ENCODE assay signal across 22 cellular contexts in the genomic region with DNA sequence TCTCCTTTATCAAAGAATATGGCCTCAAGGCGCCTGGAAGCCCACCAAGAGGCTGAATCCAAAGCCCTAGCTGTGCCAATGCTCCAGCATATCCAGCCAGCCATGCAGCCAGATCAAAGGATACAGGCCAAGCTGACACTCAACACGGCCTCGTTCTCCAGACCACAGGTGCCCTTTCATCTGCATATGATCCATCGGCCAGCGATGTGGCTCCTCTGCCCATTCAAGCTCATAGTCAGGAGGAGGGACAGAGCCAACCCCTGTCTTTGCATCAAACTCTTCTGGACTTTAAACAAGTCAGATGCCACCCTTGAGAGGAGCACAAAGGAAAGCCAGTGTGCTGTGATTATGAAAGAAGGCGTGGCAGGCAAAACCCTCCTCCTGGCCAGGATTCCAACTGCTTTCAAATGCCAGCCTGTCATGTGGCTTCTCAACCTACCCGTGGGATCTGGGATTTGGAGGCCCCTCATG. TPM values are rescaled to one million over a fixed set of nuclear protein-coding genes. Genes with fewer than 3 reads are reported as not detected.
A peak's percentile ranks its signal among the peaks of the same experiment; 100 is the strongest.
DNase-seq lines count a peak whose midpoint lies in the region; ATAC-seq, FAIRE-seq and TF ChIP-seq lines count a peak whose summit lies in the region.
"Had no signal": no experiment of that assay in that cellular context is flagged by ENCODE, and none has a peak within 500 bp of the region (broad histone marks: within the 10 kb centered on the region; RNA-seq: fewer than 3 reads in every experiment).

No MANE protein-coding gene starts in this region.

- peaks cover 45% of the 10 kb centered on the region for H3K4me1 Mint-ChIP-seq in stimulated activated memory B cell treated with anti-CD40 and anti-IgM and Interleukin-4, amounts not matched to agents 10 μg/mL and 1 μg/mL and 100 μg/mL, for 72 hours

- 29% methylated on average over 5 of the region's 7 CpGs for WGBS in mammary epithelial cell (ENCODE audit: low coverage, missing lambda C conversion rate)
- 48% methylated on average over 7 of the region's 7 CpGs for WGBS in HepG2 (ENCODE audit: low lambda C conversion rate)

- peak overlapping the region; percentile 75 for H3K27ac Mint-ChIP-seq in stimulated activated memory B cell treated with anti-CD40 and anti-IgM and Interleukin-4, amounts not matched to agents 10 μg/mL and 1 μg/mL and 100 μg/mL, for 72 hours
- H3K27ac Mint-ChIP-seq: activated naive CD8-positive, alpha-beta T cell treated with anti-CD3 and anti-CD28 coated beads, Interleukin-2, amount 50 U/mL, for 24 hours had no signal

- no peaks in the 10 kb centered on the region for H3K27me3 Mint-ChIP-seq in stimulated activated memory B cell treated with anti-CD40 and anti-IgM and Interleukin-4, amounts not matched to agents 10 μg/mL and 1 μg/mL and 100 μg/mL, for 72 hours

- H3K79me2 ChIP-seq in mammary epithelial cell (ENCODE audit: insufficient read depth, low read length), result peaks cover 4% of the 10 kb centered on the region
- H3K79me2 ChIP-seq in HepG2 (ENCODE audit: insufficient read depth, low read length), result no peaks in the 10 kb centered on the region

- peak overlapping the region; percentile 3 for H3K4me2 ChIP-seq in mammary epithelial cell (ENCODE audit: insufficient read depth, low read depth, low read length)
- H3K4me2 ChIP-seq in HepG2 (ENCODE audit: low read depth, low read length), result no peak overlapping the region
- H3K4me2 ChIP-seq: BLaER1 treated with 17β-estradiol and CSF1 and Interleukin-3, amounts not matched to agents 10 nM and 100 nM; SK-N-SH had no signal

- intact Hi-C loops in mammary epithelial cell (cut with micrococcal nuclease), result no loop called here
- intact Hi-C loops in HepG2 (cut with micrococcal nuclease; ENCODE audit: unreplicated experiment), result no loop called here

- DNase-seq in SK-MEL-5 (ENCODE audit: low read depth, low spot score), result peak; percentile 67
- DNase-seq in mammary epithelial cell, result no peak
- DNase-seq in HepG2 (ENCODE audit: low spot score), result peak; percentile 48
- DNase-seq: activated CD8-positive, alpha-beta T cell treated with anti-CD3 and anti-CD28 coated beads, Interleukin-2, amount 10 ng/mL, durations not matched to agents 7 days and 5 days; activated naive CD8-positive, alpha-beta T cell treated with anti-CD3 and anti-CD28 coated beads, Interleukin-2, amount 50 U/mL, for 24 hours; DMS153; dorsolateral prefrontal cortex; GM23248; hippocampal formation; NCI-H1092 treated with DMSO at 0.1 percent for 48 hours; NCI-H748 treated with DMSO at 0.1 percent for 48 hours; PC-3; SK-N-SH; small intestine had no signal

- H3K4me1 ChIP-seq in mammary epithelial cell (ENCODE audit: insufficient read depth, low read length) (peaks cover 5% of the 10 kb centered on the region), HepG2 (ENCODE audit: insufficient read depth, low read length) (no peaks in the 10 kb centered on the region)

- H3K36me3 ChIP-seq in mammary epithelial cell (ENCODE audit: insufficient read depth, low read length), result peaks cover 15% of the 10 kb centered on the region
- no peaks in the 10 kb centered on the region for H3K36me3 ChIP-seq in HepG2 (replicated peaks in 1 of 2; ENCODE audit: control insufficient read depth in 1 of 2, insufficient read depth in 2 of 2, low read length in 2 of 2)

- no peaks in the 10 kb centered on the region for H3K9me3 Mint-ChIP-seq in stimulated activated memory B cell treated with anti-CD40 and anti-IgM and Interleukin-4, amounts not matched to agents 10 μg/mL and 1 μg/mL and 100 μg/mL, for 72 hours
- H3K9me3 Mint-ChIP-seq: activated naive CD8-positive, alpha-beta T cell treated with anti-CD3 and anti-CD28 coated beads, Interleukin-2, amount 50 U/mL, for 24 hours had no signal

- no peaks in the 10 kb centered on the region for H4K20me1 ChIP-seq in mammary epithelial cell (ENCODE audit: insufficient read depth, low read length)
- no peaks in the 10 kb centered on the region for H4K20me1 ChIP-seq in HepG2 (ENCODE audit: insufficient read depth, low read length)
- H4K20me1 ChIP-seq: BLaER1 treated with 17β-estradiol and CSF1 and Interleukin-3, amounts not matched to agents 10 nM and 100 nM had no signal

- H3K27ac ChIP-seq in mammary epithelial cell (ENCODE audit: insufficient read depth, low read depth, low read length) (no peak overlapping the region), HepG2 (ENCODE audit: extremely low read length, insufficient read depth, low read length) (no peak overlapping the region)
- H3K27ac ChIP-seq: BLaER1 treated with 17β-estradiol and CSF1 and Interleukin-3, amounts not matched to agents 10 nM and 100 nM; cardiac muscle cell; dorsolateral prefrontal cortex; GM23248; thoracic aorta had no signal

- TF ChIP-seq CTCF in mammary epithelial cell (conservative IDR thresholded peaks at IDR 0.05 in 1 of 2, IDR thresholded peaks at IDR 0.05 in 1 of 2; ENCODE audit: extremely low read depth in 1 of 2, insufficient read depth in 1 of 2, low read depth in 1 of 2, low read length in 2 of 2), result no peak
- TF ChIP-seq CTCF in HepG2 (CRISPR knock-in tag; IDR thresholded peaks at IDR 0.05), result no peak

- TF ChIP-seq RAD21 in HepG2 (CRISPR knock-in tag; IDR thresholded peaks at IDR 0.05), result no peak

- H3K4me3 ChIP-seq in mammary epithelial cell (replicated peaks in 1 of 3; ENCODE audit: insufficient read depth in 1 of 3, low read depth in 2 of 3, low read length in 3 of 3) (no peak overlapping the region), HepG2 (replicated peaks in 1 of 3; ENCODE audit: insufficient read depth in 1 of 3, low read depth in 2 of 3, low read length in 3 of 3) (no peak overlapping the region)
- H3K4me3 ChIP-seq: BLaER1 treated with 17β-estradiol and CSF1 and Interleukin-3, amounts not matched to agents 10 nM and 100 nM; cardiac muscle cell; dorsolateral prefrontal cortex; GM23248; K562; thoracic aorta had no signal

- H2AFZ ChIP-seq in mammary epithelial cell (ENCODE audit: low read depth, low read length) (peak overlapping the region; percentile 2), HepG2 (ENCODE audit: low read length) (no peak overlapping the region)
- H2AFZ ChIP-seq: GM23248 had no signal

- TF ChIP-seq EP300 in HepG2 (IDR thresholded peaks at IDR 0.05; ENCODE audit: low read depth in 2 of 2, low read length in 2 of 2), result no peak
- TF ChIP-seq EP300 in HepG2 (CRISPR knock-in tag; IDR thresholded peaks at IDR 0.05; ENCODE audit: borderline replicate concordance), result no peak

- CTCF ChIA-PET in mammary epithelial cell (lab: Charles Lee; ENCODE audit: low non-redundant PET) (no interaction called here), HepG2 (lab: Yijun Ruan, JAX; ENCODE audit: low intra/inter-chr PET ratio, low total read pairs) (no interaction called here)

- no TSS peak for BruUV-seq in mammary epithelial cell (replicated peaks; lab: Mats Ljungman, UMichigan)
- BruUV-seq in HepG2 (replicated peaks; lab: Mats Ljungman, UMichigan), result no TSS peak

- peaks cover 67% of the 10 kb centered on the region for H3K36me3 Mint-ChIP-seq in stimulated activated memory B cell treated with anti-CD40 and anti-IgM and Interleukin-4, amounts not matched to agents 10 μg/mL and 1 μg/mL and 100 μg/mL, for 72 hours

- no peak for TF ChIP-seq POLR2A in HepG2 (IDR thresholded peaks at IDR 0.05; ENCODE audit: insufficient read depth in 1 of 2, low read depth in 2 of 2, low read length in 2 of 2)

- H3K9me3 ChIP-seq in mammary epithelial cell (replicated peaks; ENCODE audit: insufficient read depth, low read length) (no peaks in the 10 kb centered on the region), HepG2 (ENCODE audit: low read length) (no peaks in the 10 kb centered on the region)
- H3K9me3 ChIP-seq: SK-N-SH, thoracic aorta had no signal

- no peak for FAIRE-seq in HepG2 (lab: Jason Lieb, UNC)
- FAIRE-seq: K562, small intestine had no signal

- no peaks in the 10 kb centered on the region for H3K27me3 ChIP-seq in mammary epithelial cell (ENCODE audit: insufficient read depth, low read length)
- no peaks in the 10 kb centered on the region for H3K27me3 ChIP-seq in HepG2 (ENCODE audit: control insufficient read depth in 1 of 2, insufficient read depth in 2 of 2, low read length in 2 of 2)
- H3K27me3 ChIP-seq: BLaER1 treated with 17β-estradiol and CSF1 and Interleukin-3, amounts not matched to agents 10 nM and 100 nM; cardiac muscle cell; dorsolateral prefrontal cortex had no signal

- no peak overlapping the region for H3K9ac ChIP-seq in mammary epithelial cell (ENCODE audit: insufficient read depth, low read length)
- H3K9ac ChIP-seq in HepG2 (ENCODE audit: insufficient read depth, low read depth, low read length), result no peak overlapping the region
- H3K9ac ChIP-seq: BLaER1 treated with 17β-estradiol and CSF1 and Interleukin-3, amounts not matched to agents 10 nM and 100 nM; GM23248; SK-N-SH had no signal

- dilution Hi-C loops in mammary epithelial cell (cut with HindIII; ENCODE audit: low sequenced_read_pairs), result no loop called here

- ATAC-seq in HepG2, result no peak
- no peak for ATAC-seq in stimulated activated memory B cell treated with anti-CD40 and anti-IgM and Interleukin-4, amounts not matched to agents 10 μg/mL and 1 μg/mL and 100 μg/mL, for 72 hours
- ATAC-seq in GM18519 (IDR thresholded peaks at IDR 0.05; ENCODE audit: low FRiP score, unreplicated experiment), result no peak
- no peak for ATAC-seq in GM19035 (IDR thresholded peaks at IDR 0.05; ENCODE audit: unreplicated experiment)
- ATAC-seq in HG03095 (IDR thresholded peaks at IDR 0.05; ENCODE audit: unreplicated experiment), result no peak
- ATAC-seq: activated CD8-positive, alpha-beta T cell treated with anti-CD3 and anti-CD28 coated beads, Interleukin-2, amount 10 ng/mL, durations not matched to agents 7 days and 5 days; activated naive CD8-positive, alpha-beta T cell treated with anti-CD3 and anti-CD28 coated beads, Interleukin-2, amount 50 U/mL, for 24 hours; K562; PC-3 had no signal

- POLR2A ChIA-PET in HepG2 (lab: Yijun Ruan, JAX), result no interaction called here

- H3K4me3 Mint-ChIP-seq in stimulated activated memory B cell treated with anti-CD40 and anti-IgM and Interleukin-4, amounts not matched to agents 10 μg/mL and 1 μg/mL and 100 μg/mL, for 72 hours, result no peak overlapping the region
- H3K4me3 Mint-ChIP-seq: activated CD8-positive, alpha-beta T cell treated with anti-CD3 and anti-CD28 coated beads, Interleukin-2, amount 10 ng/mL, durations not matched to agents 7 days and 5 days; activated naive CD8-positive, alpha-beta T cell treated with anti-CD3 and anti-CD28 coated beads, Interleukin-2, amount 50 U/mL, for 24 hours had no signal

- in situ Hi-C loops in SK-MEL-5 (cut with HindIII; ENCODE audit: low pct_unique_long_range_greater_than_20kb, low sequenced_read_pairs), result no loop called here
- in situ Hi-C loops in mammary epithelial cell (cut with MboI; ENCODE audit: low sequenced_read_pairs in 2 of 2), result no loop called here
- in situ Hi-C loops in HepG2 (cut with HindIII; ENCODE audit: extremely low pct_ligation_motif_present, low pct_unique_long_range_greater_than_20kb), result no loop called here

RNA-seq across cellular contexts. Expression of gene ADAM19, which starts 42.5 kb away (rescaled TPM):
- total RNA-seq in SK-MEL-5 (2014; rRNA removed; shearing (Covaris generic)), result 1.4 and 2.6 TPM in 2 replicates
- polyA plus RNA-seq in SK-MEL-5 (2015; cell fraction: cytosol; rRNA removed), result 2.3 and 4.3 TPM in 2 replicates
- polyA plus RNA-seq in SK-MEL-5 (2015; cell fraction: nucleus; rRNA removed), result 3.3 and 3.9 TPM in 2 replicates
- total RNA-seq in mammary epithelial cell (1 to 10 TPM; 1.0 to 4.5 TPM), HepG2 (2016; rRNA removed; fragmentation: Illumina TruSeq; extraction: Trizol) (0.24 and 0.38 TPM in 2 replicates)
- polyA plus RNA-seq in mammary epithelial cell (32.3 TPM), HepG2 (2011; rRNA removed) (0.61 and 0.74 TPM in 2 replicates)
- polyA minus RNA-seq in mammary epithelial cell, result 96.8 TPM
- 0.18 TPM in 1 of 2 replicates, not detected in the other for total RNA-seq in HepG2 (2016; cell fraction: cytosol; rRNA removed; fragmentation: Illumina TruSeq; extraction: Trizol; ENCODE audit: low read depth)
- 0.13 and 0.28 TPM in 2 replicates for total RNA-seq in HepG2 (2016; cell fraction: insoluble cytoplasmic fraction; rRNA removed; fragmentation: Illumina TruSeq; extraction: Trizol)
- 0.15 and 0.17 TPM in 2 replicates for total RNA-seq in HepG2 (2016; cell fraction: membrane; rRNA removed; fragmentation: Illumina TruSeq; extraction: Trizol)
- total RNA-seq in HepG2 (2016; cell fraction: nucleus; rRNA removed; fragmentation: Illumina TruSeq; extraction: Trizol), result 0.41 and 0.50 TPM in 2 replicates
- 0.31 and 0.35 TPM in 2 replicates for polyA plus RNA-seq in HepG2 (2011; cell fraction: cytosol; rRNA removed)
- polyA plus RNA-seq in HepG2 (2011; cell fraction: nucleus; rRNA removed), result 1.1 and 1.4 TPM in 2 replicates
- polyA plus RNA-seq in HepG2 (2012), result 0.21 and 0.23 TPM in 2 replicates
- polyA plus RNA-seq in HepG2 (2016; cell fraction: cytosol; fragmentation: Illumina TruSeq; extraction: Trizol; ENCODE audit: low read depth), result 0.03 TPM in 1 of 2 replicates, not detected in the other
- polyA plus RNA-seq in HepG2 (2016; cell fraction: insoluble cytoplasmic fraction; fragmentation: Illumina TruSeq; extraction: Trizol; ENCODE audit: low read depth), result 0.03 and 0.07 TPM in 2 replicates
- 0.12 TPM in 1 of 2 replicates, not detected in the other for polyA plus RNA-seq in HepG2 (2016; cell fraction: membrane; fragmentation: Illumina TruSeq; extraction: Trizol; ENCODE audit: low read depth)
- 0.52 and 0.73 TPM in 2 replicates for polyA plus RNA-seq in HepG2 (2016; cell fraction: nucleus; fragmentation: Illumina TruSeq; extraction: Trizol; ENCODE audit: insufficient read depth, low read depth)
- polyA minus RNA-seq in HepG2 (2011; rRNA and poly(A)+ RNA removed; ENCODE audit: low replicate concordance), result 0.12 and 1.3 TPM in 2 replicates
- 0.53 and 0.69 TPM in 2 replicates for polyA minus RNA-seq in HepG2 (2011; cell fraction: cytosol; rRNA and poly(A)+ RNA removed)
- polyA minus RNA-seq in HepG2 (2011; cell fraction: nucleus; rRNA and poly(A)+ RNA removed), result 0.77 and 0.87 TPM in 2 replicates
